ENCODE assay signal across 8 cellular contexts in genomic region chr13:72643339-72643989, GRCh38.
A peak's percentile ranks its signal among the peaks of the same experiment; 100 is the strongest.
DNase-seq lines count a peak whose midpoint lies in the region; ATAC-seq, FAIRE-seq and TF ChIP-seq lines count a peak whose summit lies in the region.

No MANE protein-coding gene starts in this region.

- H3K4me1 ChIP-seq in SJCRH30: no peaks in the 10 kb centered on the region
- peaks cover 0 to 16% of the 10 kb centered on the region in 2 donors for H3K4me1 ChIP-seq in adrenal gland (replicated peaks in 1 of 2)
- peaks cover 10% of the 10 kb centered on the region for H3K4me1 ChIP-seq in keratinocyte (ENCODE audit: control insufficient read depth, extremely low read depth, insufficient read depth, low read length)

- TF ChIP-seq CTCF in adrenal gland (IDR thresholded peaks at IDR 0.05) (peak; percentile 49 to 74 (median 65)), keratinocyte (optimal IDR thresholded peaks at IDR 0.05 in 1 of 3, IDR thresholded peaks at IDR 0.05 in 1 of 3, conservative IDR thresholded peaks at IDR 0.05 in 1 of 3; ENCODE audit: extremely low read depth in 1 of 3, insufficient read depth in 2 of 3, low read length in 3 of 3) (peak; percentile 45 to 72 (median 63))

- 36 to 44% (median 42%) methylated on average over 3 of the region's 3 CpGs for WGBS in adrenal gland, 4 donors

- H3K79me2 ChIP-seq in keratinocyte (ENCODE audit: control insufficient read depth, insufficient read depth, low read length): no peaks in the 10 kb centered on the region

- H3K9me3 ChIP-seq in SJCRH30 (replicated peaks) (no peaks in the 10 kb centered on the region), adrenal gland (replicated peaks in 1 of 3) (no peaks in the 10 kb centered on the region), keratinocyte (ENCODE audit: control insufficient read depth, low read depth, low read length) (no peaks in the 10 kb centered on the region)

- TF ChIP-seq POLR2A in adrenal gland (IDR thresholded peaks at IDR 0.05): no peak

- no peaks in the 10 kb centered on the region for H4K20me1 ChIP-seq in keratinocyte (ENCODE audit: control insufficient read depth, extremely low read depth, insufficient read depth, low read length)

- no peak for FAIRE-seq in keratinocyte (lab: Jason Lieb, UNC)

- ATAC-seq in HG02970 (IDR thresholded peaks at IDR 0.05; ENCODE audit: low FRiP score, unreplicated experiment) (peak; percentile 55), HG02763 (IDR thresholded peaks at IDR 0.05; ENCODE audit: unreplicated experiment) (no peak)

- intact Hi-C loops in adrenal gland (cut with DNase I): loop anchor here in 1 of 2 donors (10.0 kb wide), 1 partner anchor 51 kb away; no protein-coding TSS in a partner anchor

- H3K27ac ChIP-seq in SJCRH30 (no peak overlapping the region), adrenal gland (no peak overlapping the region), keratinocyte (ENCODE audit: control insufficient read depth, insufficient read depth, low read length) (no peak overlapping the region)

- H3K9ac ChIP-seq in keratinocyte (ENCODE audit: control insufficient read depth, extremely low read depth, insufficient read depth, low read length): no peak overlapping the region

- H3K4me3 ChIP-seq in SJCRH30: no peak overlapping the region
- H3K4me3 ChIP-seq in adrenal gland: no peak overlapping the region
- H3K4me3 ChIP-seq in keratinocyte (ENCODE audit: control insufficient read depth in 2 of 3, extremely low read depth in 1 of 3, insufficient read depth in 2 of 3, low read depth in 1 of 3, low read length in 3 of 3): no peak overlapping the region

- DNase-seq in NOMO-1 (lab: John Stamatoyannopoulos, UW; ENCODE audit: unreplicated experiment in 2 of 2) (peak; percentile 16 to 27), NOMO-1 treated with dmso at 0.1 percent for 144 hours (lab: John Stamatoyannopoulos, UW; ENCODE audit: unreplicated experiment) (no peak), SJCRH30 (peak; percentile 50 to 63), adrenal gland (peak; percentile 69 to 91 (median 82)), keratinocyte (ENCODE audit: low read depth, low spot score) (peak; percentile 11)
- DNase-seq in stimulated activated CD8-positive, alpha-beta memory T cell treated with anti-CD3 and anti-CD28 coated beads, Interleukin-12 subunit alpha, Interleukin-12 subunit beta, amount 100 ng/mL, for 24 hours (ENCODE audit: extremely low read depth): peak; percentile 5

- no peak overlapping the region for H3K4me2 ChIP-seq in keratinocyte (ENCODE audit: control insufficient read depth, extremely low read depth, insufficient read depth, low read depth, low read length)

- H3K27me3 ChIP-seq in SJCRH30: no peaks in the 10 kb centered on the region
- H3K27me3 ChIP-seq in adrenal gland: no peaks in the 10 kb centered on the region
- no peaks in the 10 kb centered on the region for H3K27me3 ChIP-seq in keratinocyte (ENCODE audit: control insufficient read depth, extremely low read depth, insufficient read depth, low read length)

- H3K36me3 ChIP-seq in SJCRH30: no peaks in the 10 kb centered on the region
- H3K36me3 ChIP-seq in adrenal gland (replicated peaks in 1 of 2): no peaks in the 10 kb centered on the region
- no peaks in the 10 kb centered on the region for H3K36me3 ChIP-seq in keratinocyte (ENCODE audit: control insufficient read depth in 2 of 2, extremely low read depth in 1 of 2, insufficient read depth in 2 of 2, low read length in 2 of 2)

- no peaks in the 10 kb centered on the region for H3K9me1 ChIP-seq in keratinocyte (ENCODE audit: control insufficient read depth, extremely low read depth, insufficient read depth, low read length)

- H2AFZ ChIP-seq in keratinocyte (ENCODE audit: control insufficient read depth, low read length): no peak overlapping the region

- dilution Hi-C loops in keratinocyte (cut with MboI; ENCODE audit: extremely low pct_ligation_motif_present, low sequenced_read_pairs): no loop called here
